Comparison of ENCODE assay signal across 12 cellular contexts in the genomic region with DNA sequence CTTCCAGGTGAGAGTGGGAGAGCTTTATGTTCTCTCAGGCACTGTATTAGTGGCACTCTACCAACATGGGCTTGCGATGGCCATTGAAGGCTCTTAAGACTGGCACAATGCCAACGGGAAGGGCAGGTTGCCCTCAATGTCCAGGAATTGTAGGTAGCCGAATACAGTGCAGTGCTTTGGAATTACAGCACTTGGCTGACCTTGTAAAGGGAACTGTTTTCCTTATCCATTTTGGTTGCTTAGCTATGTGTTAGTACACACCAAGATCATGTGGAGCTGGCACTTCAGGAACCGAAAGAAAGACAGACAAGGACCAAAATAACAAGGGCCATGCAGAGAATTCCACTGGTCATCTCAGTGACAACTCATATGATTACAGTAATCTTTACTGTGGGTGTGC.
DNase-seq lines count a peak whose midpoint lies in the region; ATAC-seq and TF ChIP-seq lines count a peak whose summit lies in the region.
"Had no signal": no experiment of that assay in that cellular context is flagged by ENCODE, and none has a peak within 500 bp of the region (broad histone marks: within the 10 kb centered on the region; RNA-seq: fewer than 3 reads in every experiment).

No MANE protein-coding gene starts in this region.

- peaks cover 8% of the 10 kb centered on the region for H3K9me3 Mint-ChIP-seq in nephron progenitor cell
- H3K9me3 Mint-ChIP-seq in activated CD8-positive, alpha-beta memory T cell treated with anti-CD3 and anti-CD28 coated beads, Interleukin-2, amount 10 ng/mL, durations not matched to agents 7 days and 5 days (ENCODE audit: low read depth): no peaks in the 10 kb centered on the region
- H3K9me3 Mint-ChIP-seq: activated naive CD4-positive, alpha-beta T cell treated with anti-CD3 and anti-CD28 coated beads for 36 hours had no signal

- peaks cover 34% of the 10 kb centered on the region for H3K4me1 Mint-ChIP-seq in nephron progenitor cell
- H3K4me1 Mint-ChIP-seq in activated CD8-positive, alpha-beta memory T cell treated with anti-CD3 and anti-CD28 coated beads, Interleukin-2, amount 10 ng/mL, durations not matched to agents 7 days and 5 days: no peaks in the 10 kb centered on the region

- no peak for TF ChIP-seq POLR2A in Peyer's patch (IDR thresholded peaks at IDR 0.05)

- no peaks in the 10 kb centered on the region for H3K9me3 ChIP-seq in Peyer's patch
- H3K9me3 ChIP-seq in heart right ventricle: peaks cover 0 to 4% (median 0%) of the 10 kb centered on the region in 11 donors
- H3K9me3 ChIP-seq: testis had no signal

- CTCF ChIA-PET in activated CD8-positive, alpha-beta memory T cell treated with anti-CD3 and anti-CD28 coated beads, Interleukin-2, amount 10 ng/mL, durations not matched to agents 7 days and 5 days (lab: Charles Lee): no interaction called here

- 21 to 23% methylated on average over 4 of the region's 4 CpGs for WGBS in heart right ventricle, 2 donors

- no peak overlapping the region for H3K4me3 ChIP-seq in Peyer's patch
- no peak overlapping the region for H3K4me3 ChIP-seq in heart right ventricle
- H3K4me3 ChIP-seq: testis had no signal

- H3K27ac ChIP-seq in Peyer's patch (peak overlapping the region in 1 of 4 donors; percentile 53), heart right ventricle (peak overlapping the region in 9 of 10 donors; percentile 19 to 86 (median 73))
- H3K27ac ChIP-seq: HL-60, testis had no signal

- peak overlapping the region; percentile 83 for H3K27ac Mint-ChIP-seq in nephron progenitor cell
- H3K27ac Mint-ChIP-seq in activated CD8-positive, alpha-beta memory T cell treated with anti-CD3 and anti-CD28 coated beads, Interleukin-2, amount 10 ng/mL, durations not matched to agents 7 days and 5 days: no peak overlapping the region
- H3K27ac Mint-ChIP-seq: activated naive CD4-positive, alpha-beta T cell treated with anti-CD3 and anti-CD28 coated beads for 36 hours; WTC11 had no signal

- intact Hi-C loops in heart right ventricle (cut with DNase I): loop anchor here in 4 of 10 donors (5.0 to 10.0 kb wide), 2 partner anchors 64 to 66 kb away; no protein-coding TSS in a partner anchor

- H3K4me3 Mint-ChIP-seq in nephron progenitor cell: no peak overlapping the region
- no peak overlapping the region for H3K4me3 Mint-ChIP-seq in activated CD8-positive, alpha-beta memory T cell treated with anti-CD3 and anti-CD28 coated beads, Interleukin-2, amount 10 ng/mL, durations not matched to agents 7 days and 5 days
- H3K4me3 Mint-ChIP-seq: activated naive CD4-positive, alpha-beta T cell treated with anti-CD3 and anti-CD28 coated beads for 36 hours; WTC11 had no signal

- H3K36me3 ChIP-seq in Peyer's patch: no peaks in the 10 kb centered on the region
- H3K36me3 ChIP-seq in heart right ventricle: no peaks in the 10 kb centered on the region

- DNase-seq in AG20443 (ENCODE audit: low spot score) (peak; percentile 8), Peyer's patch (peak in 2 of 3 donors; percentile 54 to 70), heart right ventricle (peak; percentile 33 to 67), nephron progenitor cell (no peak), MV-4-11 (lab: John Stamatoyannopoulos, UW) (no peak)
- no peak for DNase-seq in activated CD8-positive, alpha-beta memory T cell treated with anti-CD3 and anti-CD28 coated beads, Interleukin-2, amount 10 ng/mL, durations not matched to agents 7 days and 5 days
- DNase-seq: activated naive CD4-positive, alpha-beta T cell treated with anti-CD3 and anti-CD28 coated beads for 36 hours; testis had no signal

- H3K27me3 ChIP-seq in Peyer's patch: no peaks in the 10 kb centered on the region
- H3K27me3 ChIP-seq in heart right ventricle: no peaks in the 10 kb centered on the region
- H3K27me3 ChIP-seq: testis had no signal

- ATAC-seq in heart right ventricle: peak; percentile 71 to 96 (median 90)
- ATAC-seq in activated CD8-positive, alpha-beta memory T cell treated with anti-CD3 and anti-CD28 coated beads, Interleukin-2, amount 10 ng/mL, durations not matched to agents 7 days and 5 days: no peak
- ATAC-seq in HG02763 (IDR thresholded peaks at IDR 0.05; ENCODE audit: unreplicated experiment): no peak
- no peak for ATAC-seq in GM18858 (IDR thresholded peaks at IDR 0.05; ENCODE audit: unreplicated experiment)
- ATAC-seq: WTC11 had no signal

- TF ChIP-seq CTCF in Peyer's patch (IDR thresholded peaks at IDR 0.05): no peak
- no peak for TF ChIP-seq CTCF in heart right ventricle (IDR thresholded peaks at IDR 0.05)
- no peak for TF ChIP-seq CTCF in nephron progenitor cell (IDR thresholded peaks at IDR 0.05)

- peaks cover 0 to 18% (median 2%) of the 10 kb centered on the region in 4 donors for H3K4me1 ChIP-seq in Peyer's patch
- H3K4me1 ChIP-seq in heart right ventricle: peaks cover 0 to 43% (median 18%) of the 10 kb centered on the region in 9 donors
- H3K4me1 ChIP-seq: testis had no signal

- H3K36me3 Mint-ChIP-seq in nephron progenitor cell (ENCODE audit: low read depth): peaks cover 6% of the 10 kb centered on the region
- H3K36me3 Mint-ChIP-seq in activated CD8-positive, alpha-beta memory T cell treated with anti-CD3 and anti-CD28 coated beads, Interleukin-2, amount 10 ng/mL, durations not matched to agents 7 days and 5 days: no peaks in the 10 kb centered on the region
- H3K36me3 Mint-ChIP-seq: WTC11 had no signal

- no peaks in the 10 kb centered on the region for H3K27me3 Mint-ChIP-seq in nephron progenitor cell (ENCODE audit: low read depth, poor library complexity)
- H3K27me3 Mint-ChIP-seq in activated CD8-positive, alpha-beta memory T cell treated with anti-CD3 and anti-CD28 coated beads, Interleukin-2, amount 10 ng/mL, durations not matched to agents 7 days and 5 days: peaks cover 3% of the 10 kb centered on the region

Comparison
In these comparisons a context has a peak if more than half of its experiments do, and no peak if none do; other contexts are left out.
1. DNase-seq: peak in AG20443 (single experiment), Peyer's patch (2 of 3) and heart right ventricle (2 of 2); none in nephron progenitor cell (single experiment), activated CD8-positive, alpha-beta memory T cell treated with anti-CD3 and anti-CD28 coated beads, Interleukin-2, amount 10 ng/mL, durations not matched to agents 7 days and 5 days (single experiment) and MV-4-11 (single experiment).
2. ATAC-seq: peak in heart right ventricle (8 of 8); none in activated CD8-positive, alpha-beta memory T cell treated with anti-CD3 and anti-CD28 coated beads, Interleukin-2, amount 10 ng/mL, durations not matched to agents 7 days and 5 days (single experiment), HG02763 (single experiment) and GM18858 (single experiment).